25 cellular contexts compared by ENCODE assay signal in the genomic region with DNA sequence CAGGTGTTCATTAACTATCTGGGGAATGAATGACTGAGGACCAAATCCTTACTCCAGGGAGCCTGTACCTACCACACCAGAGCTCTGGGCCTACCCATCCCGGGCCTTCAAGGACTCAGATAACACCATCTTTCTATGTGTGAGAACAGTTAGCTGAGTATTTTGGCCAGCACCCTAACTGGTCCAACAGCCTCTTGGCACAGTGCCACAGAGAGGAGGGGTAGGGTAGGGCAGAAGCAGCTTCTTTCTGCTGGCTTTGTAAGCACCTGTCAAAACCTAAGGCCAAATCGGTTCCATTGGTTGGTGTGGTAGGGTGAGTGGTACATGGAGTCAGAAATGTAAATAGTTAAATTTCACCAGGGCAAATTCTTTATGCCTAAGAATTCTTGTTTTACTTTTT. TPM values are rescaled to one million over a fixed set of nuclear protein-coding genes. Genes with fewer than 3 reads are reported as not detected.
"Had no signal": no experiment of that assay in that cellular context is flagged by ENCODE, and none has a peak within 500 bp of the region (broad histone marks: within the 10 kb centered on the region; RNA-seq: fewer than 3 reads in every experiment).

No MANE protein-coding gene starts in this region.

- H3K4me3 ChIP-seq: colonic mucosa, lung, psoas muscle, right lobe of liver, suprapubic skin, thyroid gland, upper lobe of right lung had no signal

- H3K36me3 ChIP-seq: colonic mucosa, neutrophil, right lobe of liver, suprapubic skin, thyroid gland, upper lobe of right lung had no signal

- H3K27me3 ChIP-seq: colonic mucosa, neutrophil, right lobe of liver, suprapubic skin, thyroid gland, upper lobe of right lung had no signal

- ATAC-seq: left colon; left ventricle myocardium superior; naive thymus-derived CD8-positive, alpha-beta T cell; psoas muscle; right lobe of liver; stimulated activated effector memory CD8-positive, alpha-beta T cell treated with anti-CD3 and anti-CD28 coated beads, Interleukin-12 subunit alpha, Interleukin-12 subunit beta, amount 100 ng/mL, for 72 hours; stimulated activated naive CD8-positive, alpha-beta T cell treated with anti-CD3 and anti-CD28 coated beads, Interleukin-15, Interleukin-2, amounts not matched to agents 100 U/mL and 50 U/mL, for 24 hours; upper lobe of right lung had no signal

- H3K4me1 Mint-ChIP-seq: endodermal cell; stimulated activated effector memory CD8-positive, alpha-beta T cell treated with anti-CD3 and anti-CD28 coated beads, Interleukin-12 subunit alpha, Interleukin-12 subunit beta, amount 100 ng/mL, for 72 hours had no signal

- DNase-seq: colonic mucosa; effector CD4-positive, alpha-beta T cell; endodermal cell; erythroblast; foreskin melanocyte; head of caudate nucleus; hippocampal formation; left colon; left ventricle myocardium superior; mesenchymal stem cell; naive thymus-derived CD8-positive, alpha-beta T cell; psoas muscle; retina; right lobe of liver; stimulated activated CD4-positive, alpha-beta T cell treated with anti-CD3 and anti-CD28 coated beads, Interleukin-4, amount 100 ng/mL, for 1 hour; stimulated activated CD8-positive, alpha-beta memory T cell treated with anti-CD3 and anti-CD28 coated beads, Interleukin-4, amount 100 ng/mL, for 48 hours; stimulated activated naive CD8-positive, alpha-beta T cell treated with anti-CD3 and anti-CD28 coated beads, Interleukin-15, Interleukin-2, amounts not matched to agents 100 U/mL and 50 U/mL, for 24 hours; thyroid gland; upper lobe of right lung had no signal

- H3K4me1 ChIP-seq: colonic mucosa, psoas muscle, thyroid gland had no signal

- H3K36me3 Mint-ChIP-seq: stimulated activated effector memory CD8-positive, alpha-beta T cell treated with anti-CD3 and anti-CD28 coated beads, Interleukin-12 subunit alpha, Interleukin-12 subunit beta, amount 100 ng/mL, for 72 hours had no signal

- H3K9me3 Mint-ChIP-seq: endodermal cell; naive thymus-derived CD8-positive, alpha-beta T cell; stimulated activated effector memory CD8-positive, alpha-beta T cell treated with anti-CD3 and anti-CD28 coated beads, Interleukin-12 subunit alpha, Interleukin-12 subunit beta, amount 100 ng/mL, for 72 hours had no signal

- H3K9me3 ChIP-seq: colonic mucosa, neutrophil, psoas muscle, right lobe of liver, suprapubic skin, thyroid gland, upper lobe of right lung had no signal

- H3K27ac ChIP-seq: colonic mucosa, neutrophil, psoas muscle, right lobe of liver, suprapubic skin, thyroid gland, upper lobe of right lung had no signal

- H3K27me3 Mint-ChIP-seq: naive thymus-derived CD8-positive, alpha-beta T cell had no signal

- FAIRE-seq: endothelial cell of umbilical vein had no signal

- H3K4me3 Mint-ChIP-seq: endodermal cell; naive thymus-derived CD8-positive, alpha-beta T cell; stimulated activated effector memory CD8-positive, alpha-beta T cell treated with anti-CD3 and anti-CD28 coated beads, Interleukin-12 subunit alpha, Interleukin-12 subunit beta, amount 100 ng/mL, for 72 hours had no signal

- H3K27ac Mint-ChIP-seq: endodermal cell; naive thymus-derived CD8-positive, alpha-beta T cell; stimulated activated effector memory CD8-positive, alpha-beta T cell treated with anti-CD3 and anti-CD28 coated beads, Interleukin-12 subunit alpha, Interleukin-12 subunit beta, amount 100 ng/mL, for 72 hours had no signal

RNA-seq across cellular contexts. Expression of a gene that starts 26.7 kb away (rescaled TPM):
- total RNA-seq: endothelial cell of umbilical vein; left ventricle myocardium superior; naive thymus-derived CD8-positive, alpha-beta T cell; psoas muscle; right lobe of liver; thyroid gland; upper lobe of right lung had no signal
- polyA plus RNA-seq: naive thymus-derived CD8-positive, alpha-beta T cell; neural cell; psoas muscle had no signal
